In genomic region chr15:58980351-58980939, GRCh38 we compare ENCODE assay signal across 1 cellular context.
TF ChIP-seq lines count a peak whose summit lies in the region.

No MANE protein-coding gene starts in this region.

TF ChIP-seq in WTC11, 78 proteins besides CTCF, POLR2A, EP300 and RAD21 (continued from another document):
- TF ChIP-seq ZBTB43 (CRISPR knock-in tag; IDR thresholded peaks at IDR 0.05) (no peak), ZMAT4 (CRISPR knock-in tag; IDR thresholded peaks at IDR 0.05) (no peak), PREB (CRISPR knock-in tag; IDR thresholded peaks at IDR 0.05; ENCODE audit: borderline replicate concordance) (no peak), JUN (CRISPR knock-in tag; IDR thresholded peaks at IDR 0.05) (no peak), NFE2L1 (CRISPR knock-in tag; IDR thresholded peaks at IDR 0.05) (no peak), CREB1 (CRISPR knock-in tag; IDR thresholded peaks at IDR 0.05) (no peak), KAT7 (CRISPR knock-in tag; IDR thresholded peaks at IDR 0.05; ENCODE audit: borderline replicate concordance) (no peak), EMX1 (CRISPR knock-in tag; IDR thresholded peaks at IDR 0.05) (no peak), ZNF396 (CRISPR knock-in tag; IDR thresholded peaks at IDR 0.05; ENCODE audit: borderline replicate concordance) (no peak), FOXP4 (CRISPR knock-in tag; IDR thresholded peaks at IDR 0.05) (no peak), USF2 (CRISPR knock-in tag; IDR thresholded peaks at IDR 0.05) (no peak), ETV6 (CRISPR knock-in tag; IDR thresholded peaks at IDR 0.05) (no peak)
